ENCODE assay signal across 8 cellular contexts in genomic region chr1:248857749-248858095, GRCh38. TPM values are rescaled to one million over a fixed set of nuclear protein-coding genes. Genes with fewer than 3 reads are reported as not detected.
DNase-seq lines count a peak whose midpoint lies in the region; ATAC-seq and TF ChIP-seq lines count a peak whose summit lies in the region.

No MANE protein-coding gene starts in this region.

- H3K4me3 ChIP-seq in PC-3 (ENCODE audit: low read length) (peak overlapping the region; percentile 75), fibroblast of lung (replicated peaks in 1 of 4; ENCODE audit: control extremely low read depth in 1 of 4, insufficient read depth in 1 of 4, low read depth in 3 of 4, low read length in 4 of 4) (peak overlapping the region; percentile 53 to 80 (median 62)), gastrocnemius medialis (peak overlapping the region; percentile 68 to 87 (median 72))

- H3K27me3 ChIP-seq in PC-3 (ENCODE audit: low read length) = no peaks in the 10 kb centered on the region
- H3K27me3 ChIP-seq in fibroblast of lung (ENCODE audit: control insufficient read depth, insufficient read depth, low read length) = no peaks in the 10 kb centered on the region
- H3K27me3 ChIP-seq in gastrocnemius medialis = no peaks in the 10 kb centered on the region

- H3K36me3 ChIP-seq in PC-3 (ENCODE audit: low read depth, low read length) = peaks cover 28% of the 10 kb centered on the region
- peaks cover 12% of the 10 kb centered on the region for H3K36me3 ChIP-seq in fibroblast of lung (ENCODE audit: control insufficient read depth, insufficient read depth, low read length)
- H3K36me3 ChIP-seq in gastrocnemius medialis = peaks cover 0 to 5% of the 10 kb centered on the region in 2 donors

- DNase-seq in PC-3 (no peak), fibroblast of lung (ENCODE audit: low read depth in 2 of 2) (no peak), gastrocnemius medialis (no peak), NCI-H2196 (lab: John Stamatoyannopoulos, UW; ENCODE audit: unreplicated experiment) (no peak), ureter (ENCODE audit: low spot score) (no peak), GM10248 (ENCODE audit: extremely low spot score) (no peak), mucosa of gallbladder (ENCODE audit: low spot score) (no peak)

- H3K27ac ChIP-seq in PC-3 (ENCODE audit: low read length) (peak overlapping the region; percentile 58), fibroblast of lung (ENCODE audit: insufficient read depth, low read length) (no peak overlapping the region), gastrocnemius medialis (peak overlapping the region; percentile 86 to 98 (median 94))

- H3K9me3 ChIP-seq in PC-3 (ENCODE audit: low read length) (no peaks in the 10 kb centered on the region), fibroblast of lung (ENCODE audit: control insufficient read depth, insufficient read depth, low read depth, low read length) (no peaks in the 10 kb centered on the region), gastrocnemius medialis (no peaks in the 10 kb centered on the region)

- TF ChIP-seq CTCF in PC-3 (conservative IDR thresholded peaks at IDR 0.05; ENCODE audit: low read depth, low read length) (no peak), fibroblast of lung (conservative IDR thresholded peaks at IDR 0.05 in 1 of 2, IDR thresholded peaks at IDR 0.05 in 1 of 2; ENCODE audit: low read depth in 1 of 2, low read length in 2 of 2) (no peak), gastrocnemius medialis (IDR thresholded peaks at IDR 0.05 in 4 of 5, conservative IDR thresholded peaks at IDR 0.05 in 1 of 5) (no peak), GM10248 (IDR thresholded peaks at IDR 0.05; ENCODE audit: control extremely low read depth, extremely low read depth, low read depth, missing control alignments) (no peak)

- H2AFZ ChIP-seq in PC-3 (ENCODE audit: low read length) (peak overlapping the region; percentile 91), fibroblast of lung (ENCODE audit: low read length) (peak overlapping the region; percentile 0)

- in situ Hi-C loops in gastrocnemius medialis (cut with MboI; ENCODE audit: low sequenced_read_pairs in 4 of 4) = no loop called here

- H3K9ac ChIP-seq in PC-3 (ENCODE audit: low read length) (peak overlapping the region; percentile 88), fibroblast of lung (ENCODE audit: insufficient read depth, low read length) (peak overlapping the region; percentile 13)

- intact Hi-C loops in PC-3 (cut with micrococcal nuclease) (loop anchor here (1.0 kb wide), 2 partner anchors 19 to 31 kb away; partner anchors contain the start of gene ZNF672), gastrocnemius medialis (cut with DNase I; ENCODE audit: low total_unique reads) (no loop called here)

- CTCF ChIA-PET in PC-3 (lab: Charles Lee) (interaction anchor here (1.5 kb wide), 1 partner anchor 15 kb away, joined by 6 read pairs; no protein-coding TSS in a partner anchor), GM10248 (lab: Yijun Ruan, JAX) (interaction anchor here (1.1 to 4.6 kb wide), 8 partner anchors 8 to 29 kb away, joined by 3 to 48 read pairs (median 10); partner anchors contain the start of genes SH3BP5L and ZNF672)

- BruUV-seq in PC-3 (replicated peaks; lab: Mats Ljungman, UMichigan) = no TSS peak

- no peaks in the 10 kb centered on the region for H3F3A ChIP-seq in PC-3 (ENCODE audit: low read length, unreplicated experiment)

- peak overlapping the region; percentile 89 for H3K4me2 ChIP-seq in PC-3 (ENCODE audit: low read length)
- H3K4me2 ChIP-seq in fibroblast of lung (ENCODE audit: extremely low read depth, insufficient read depth, low read length) = peak overlapping the region; percentile 94

- POLR2A ChIA-PET in PC-3 (lab: Charles Lee; ENCODE audit: unreplicated experiment) = no interaction called here
- POLR2A ChIA-PET in GM10248 (lab: Yijun Ruan, JAX) = interaction anchor here (1.7 to 2.5 kb wide), 2 partner anchors 19 to 20 kb away, joined by 8 to 9 read pairs; partner anchors contain the start of gene ZNF672

- H4K20me1 ChIP-seq in PC-3 (ENCODE audit: low read length) = no peaks in the 10 kb centered on the region
- H4K20me1 ChIP-seq in fibroblast of lung (ENCODE audit: control insufficient read depth, extremely low read depth, insufficient read depth, low read length) = no peaks in the 10 kb centered on the region

- peaks cover 32% of the 10 kb centered on the region for H3K4me1 ChIP-seq in PC-3 (ENCODE audit: insufficient read depth, low read length)
- peaks cover 9% of the 10 kb centered on the region for H3K4me1 ChIP-seq in fibroblast of lung (ENCODE audit: control insufficient read depth, extremely low read depth, insufficient read depth, low read length)
- peaks cover 14 to 26% of the 10 kb centered on the region in 2 donors for H3K4me1 ChIP-seq in gastrocnemius medialis

- H3K79me2 ChIP-seq in PC-3 (ENCODE audit: low read length) (peaks cover 31% of the 10 kb centered on the region), fibroblast of lung (ENCODE audit: control insufficient read depth, insufficient read depth, low read length) (peaks cover 12% of the 10 kb centered on the region)

- H3K9me2 ChIP-seq in PC-3 (replicated peaks; ENCODE audit: low read length) = no peaks in the 10 kb centered on the region

- ATAC-seq in GM19035 (IDR thresholded peaks at IDR 0.05; ENCODE audit: unreplicated experiment) (peak; percentile 2), PC-3 (peak; percentile 3), gastrocnemius medialis (no peak)

- TF ChIP-seq POLR2A in gastrocnemius medialis (IDR thresholded peaks at IDR 0.05) = no peak

RNA-seq across cellular contexts. Expression of gene ZNF692, which starts 1.2 kb away (rescaled TPM):
- total RNA-seq in PC-3 (2014; rRNA removed) = 71.9 and 85.4 TPM in 2 replicates
- total RNA-seq in fibroblast of lung = 16.2 and 16.7 TPM in 2 replicates
- polyA plus RNA-seq in fibroblast of lung = 7.6 and 9.3 TPM in 2 replicates
- 7.5 and 10.6 TPM in 2 replicates for polyA plus RNA-seq in fibroblast of lung (2012)
- polyA minus RNA-seq in fibroblast of lung (ENCODE audit: low replicate concordance) = 2.8 and 9.0 TPM in 2 replicates
- 10 to 100 TPM in 3 of 4 donors, 1 to 10 TPM in 1; 8.0 to 38.0 (median 13.9) TPM for total RNA-seq in gastrocnemius medialis
- total RNA-seq in ureter = 71.0 TPM
- 62.7 TPM for total RNA-seq in mucosa of gallbladder

RNA-seq across cellular contexts. Expression of gene ZNF672, which starts 19.7 kb away (rescaled TPM):
- total RNA-seq in PC-3 (2014; rRNA removed) (83.9 and 89.4 TPM in 2 replicates), fibroblast of lung (11.6 and 15.5 TPM in 2 replicates), gastrocnemius medialis (10 to 100 TPM; 41.9 to 81.0 (median 59.0) TPM), ureter (30.1 TPM), mucosa of gallbladder (41.6 TPM)
- polyA plus RNA-seq in fibroblast of lung = 10.3 and 13.8 TPM in 2 replicates
- polyA plus RNA-seq in fibroblast of lung (2012) = 8.4 and 11.0 TPM in 2 replicates
- polyA minus RNA-seq in fibroblast of lung (ENCODE audit: low replicate concordance) = 25.9 and 49.4 TPM in 2 replicates

RNA-seq across cellular contexts. Expression of gene SH3BP5L, which starts 32.0 kb away (rescaled TPM):
- total RNA-seq in PC-3 (2014; rRNA removed) = 63.5 and 70.6 TPM in 2 replicates
- 19.8 and 20.3 TPM in 2 replicates for total RNA-seq in fibroblast of lung
- 17.5 and 17.9 TPM in 2 replicates for polyA plus RNA-seq in fibroblast of lung
- 20.3 and 22.0 TPM in 2 replicates for polyA plus RNA-seq in fibroblast of lung (2012)
- polyA minus RNA-seq in fibroblast of lung (ENCODE audit: low replicate concordance) = 21.1 and 22.9 TPM in 2 replicates
- total RNA-seq in gastrocnemius medialis = 10 to 100 TPM; 15.7 to 26.4 (median 22.8) TPM
- total RNA-seq in ureter = 21.7 TPM
- 40.0 TPM for total RNA-seq in mucosa of gallbladder

RNA-seq across cellular contexts. Expression of gene PGBD2, which starts 48.3 kb away (rescaled TPM):
- 6.5 and 9.2 TPM in 2 replicates for total RNA-seq in PC-3 (2014; rRNA removed)
- 7.1 and 8.2 TPM in 2 replicates for total RNA-seq in fibroblast of lung
- 3.9 and 4.0 TPM in 2 replicates for polyA plus RNA-seq in fibroblast of lung
- 1.9 and 2.2 TPM in 2 replicates for polyA plus RNA-seq in fibroblast of lung (2012)
- polyA minus RNA-seq in fibroblast of lung (ENCODE audit: low replicate concordance) = 0.96 and 2.0 TPM in 2 replicates
- 1 to 10 TPM in 3 of 4 donors, under 1 TPM in 1; 0.22 to 2.8 (median 2.0) TPM for total RNA-seq in gastrocnemius medialis
- total RNA-seq in ureter = 13.1 TPM
- total RNA-seq in mucosa of gallbladder = 16.9 TPM

Comparison
In these comparisons a context has a peak if more than half of its experiments do, and no peak if none do; other contexts are left out.
1. ATAC-seq: peak in GM19035 (single experiment) and PC-3 (single experiment); none in gastrocnemius medialis (0 of 2).
2. Peak in every context shown above with its lines, with median percentiles within 50 percentile points of each other: H3K4me3 ChIP-seq.